ENCODE assay signal across 21 cellular contexts in the genomic region with DNA sequence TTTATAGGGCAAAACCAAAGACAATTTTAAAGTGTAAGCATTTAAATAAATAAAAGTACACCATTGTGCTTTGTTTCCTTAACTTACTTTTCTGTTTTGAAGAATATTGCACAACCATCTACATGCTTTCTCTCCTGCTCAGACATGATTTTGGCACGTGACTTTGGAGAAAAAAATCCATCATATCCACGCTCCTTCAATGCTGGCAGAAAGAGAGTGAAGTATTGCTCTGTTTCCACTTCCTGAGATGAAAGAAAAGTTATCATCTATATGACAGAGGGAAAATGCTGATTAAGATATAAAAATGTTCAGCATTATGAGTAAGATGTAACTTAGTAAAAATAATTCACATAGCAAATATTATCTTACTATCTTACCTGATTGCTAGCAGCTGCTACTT.
DNase-seq lines count a peak whose midpoint lies in the region; ATAC-seq, FAIRE-seq and TF ChIP-seq lines count a peak whose summit lies in the region.
"Had no signal": no experiment of that assay in that cellular context is flagged by ENCODE, and none has a peak within 500 bp of the region (broad histone marks: within the 10 kb centered on the region; RNA-seq: fewer than 3 reads in every experiment).

No MANE protein-coding gene starts in this region.

- no peak for TF ChIP-seq CTCF in AG10803 (conservative IDR thresholded peaks at IDR 0.05; ENCODE audit: low read length)
- TF ChIP-seq CTCF in cardiac fibroblast (IDR thresholded peaks at IDR 0.05; ENCODE audit: low read depth, low read length): no peak
- TF ChIP-seq CTCF in foreskin keratinocyte (conservative IDR thresholded peaks at IDR 0.05): no peak
- TF ChIP-seq CTCF in foreskin fibroblast (IDR thresholded peaks at IDR 0.05; ENCODE audit: low read depth, low read length): no peak

- no peaks in the 10 kb centered on the region for H3K27me3 ChIP-seq in foreskin keratinocyte
- H3K27me3 ChIP-seq: SJSA1 had no signal

- peak; percentile 15 for FAIRE-seq in H54 (lab: Jason Lieb, UNC)
- FAIRE-seq: HTR-8/SVneo had no signal

- no peak for TF ChIP-seq POLR2A in H54 (IDR thresholded peaks at IDR 0.05; ENCODE audit: low read depth, low read length)

- no peak overlapping the region for H3K4me3 ChIP-seq in AG10803 (ENCODE audit: low read length)
- no peak overlapping the region for H3K4me3 ChIP-seq in cardiac fibroblast (replicated peaks in 1 of 2; ENCODE audit: low read depth in 2 of 2, low read length in 2 of 2)
- no peak overlapping the region for H3K4me3 ChIP-seq in foreskin fibroblast (ENCODE audit: low read depth in 1 of 2, low read length in 2 of 2)
- H3K4me3 ChIP-seq: HAP-1, SJSA1 had no signal

- H3K27ac ChIP-seq in foreskin keratinocyte: no peak overlapping the region
- H3K27ac ChIP-seq: HL-60, SJSA1 had no signal

- DNase-seq in AG10803 (ENCODE audit: low read depth) (peak; percentile 1), H54 (ENCODE audit: insufficient read length, low spot score) (no peak), cardiac fibroblast (ENCODE audit: low read depth in 2 of 2) (peak; percentile 47 to 65), foreskin keratinocyte (peak; percentile 35 to 68), dedifferentiated amniotic fluid mesenchymal stem cell (ENCODE audit: extremely low spot score) (no peak), hippocampal formation (lab: John Stamatoyannopoulos, UW) (no peak), amniotic stem cell (lab: John Stamatoyannopoulos, UW) (no peak), foreskin fibroblast (no peak)
- DNase-seq: Calu3; CD4-positive, CD25-positive, alpha-beta regulatory T cell; DMS53; NCI-H1436 treated with DMSO at 0.1 percent for 48 hours; NCI-H2029 treated with DMSO at 0.1 percent for 48 hours; NCI-H2171 treated with DMSO at 0.1 percent for 48 hours; NCI-H510A treated with DMSO at 0.1 percent for 48 hours; NCI-H82; PC-3 had no signal

- H3K4me1 ChIP-seq in foreskin keratinocyte: peaks cover 12% of the 10 kb centered on the region
- H3K4me1 ChIP-seq: HAP-1, SJSA1 had no signal

- ATAC-seq in foreskin keratinocyte: peak; percentile 42
- ATAC-seq: PC-3 had no signal

Comparison
In these comparisons a context has a peak if more than half of its experiments do, and no peak if none do; other contexts are left out.
1. DNase-seq: peak in AG10803 (single experiment), cardiac fibroblast (2 of 2) and foreskin keratinocyte (2 of 2); none in H54 (single experiment), dedifferentiated amniotic fluid mesenchymal stem cell (single experiment), hippocampal formation (0 of 2), amniotic stem cell (single experiment) and foreskin fibroblast (0 of 2).